ENCODE assay signal across 2 cellular contexts in genomic region chr14:68547305-68548193, GRCh38.
TF ChIP-seq lines count a peak whose summit lies in the region.

No MANE protein-coding gene starts in this region.

TF ChIP-seq in HepG2, 621 proteins besides CTCF, POLR2A, EP300 and RAD21 (continued from another document):
- no peak for TF ChIP-seq ZGPAT (CRISPR knock-in tag; IDR thresholded peaks at IDR 0.05)
- peak; percentile 6; the same call in 1 of the 2 replicates for TF ChIP-seq ETV5 (CRISPR knock-in tag; IDR thresholded peaks at IDR 0.05; ENCODE audit: borderline replicate concordance)
- no peak for TF ChIP-seq BRD4 (CRISPR knock-in tag; IDR thresholded peaks at IDR 0.05)
- TF ChIP-seq PLRG1 (conservative IDR thresholded peaks at IDR 0.05) = no peak
- no peak for TF ChIP-seq HCFC1 (IDR thresholded peaks at IDR 0.05; ENCODE audit: low read depth, low read length)
- no peak for TF ChIP-seq ZBTB42 (CRISPR knock-in tag; IDR thresholded peaks at IDR 0.05)
- no peak for TF ChIP-seq MATR3 (CRISPR knock-in tag; IDR thresholded peaks at IDR 0.05)
- TF ChIP-seq NFE2 (CRISPR knock-in tag; IDR thresholded peaks at IDR 0.05) = no peak
- no peak for TF ChIP-seq HINFP (CRISPR knock-in tag; IDR thresholded peaks at IDR 0.05; ENCODE audit: low read depth)
- TF ChIP-seq SMARCC2 (IDR thresholded peaks at IDR 0.05) = no peak
- TF ChIP-seq ZNF329 (CRISPR knock-in tag; IDR thresholded peaks at IDR 0.05; ENCODE audit: low read depth) = no peak
- no peak for TF ChIP-seq TFDP2 (CRISPR knock-in tag; IDR thresholded peaks at IDR 0.05)
- TF ChIP-seq ZMYM3 (CRISPR knock-in tag; IDR thresholded peaks at IDR 0.05) = no peak
- TF ChIP-seq FOSL2 (CRISPR knock-in tag; IDR thresholded peaks at IDR 0.05) = peak; percentile 48
- TF ChIP-seq MED13 (CRISPR knock-in tag; IDR thresholded peaks at IDR 0.05) = no peak
- TF ChIP-seq MIER2 (CRISPR knock-in tag; IDR thresholded peaks at IDR 0.05) = no peak
TF ChIP-seq in HepG2: peak in this region for 2.

TF ChIP-seq in GM23338, 12 proteins besides CTCF, POLR2A, EP300 and RAD21 (continued from another document):
- TF ChIP-seq ZNF462 (CRISPR knock-in tag; IDR thresholded peaks at IDR 0.05) (no peak), EZH2 (IDR thresholded peaks at IDR 0.05; ENCODE audit: low read depth, unreplicated experiment) (no peak)
